29 cellular contexts compared by ENCODE assay signal in the genomic region with DNA sequence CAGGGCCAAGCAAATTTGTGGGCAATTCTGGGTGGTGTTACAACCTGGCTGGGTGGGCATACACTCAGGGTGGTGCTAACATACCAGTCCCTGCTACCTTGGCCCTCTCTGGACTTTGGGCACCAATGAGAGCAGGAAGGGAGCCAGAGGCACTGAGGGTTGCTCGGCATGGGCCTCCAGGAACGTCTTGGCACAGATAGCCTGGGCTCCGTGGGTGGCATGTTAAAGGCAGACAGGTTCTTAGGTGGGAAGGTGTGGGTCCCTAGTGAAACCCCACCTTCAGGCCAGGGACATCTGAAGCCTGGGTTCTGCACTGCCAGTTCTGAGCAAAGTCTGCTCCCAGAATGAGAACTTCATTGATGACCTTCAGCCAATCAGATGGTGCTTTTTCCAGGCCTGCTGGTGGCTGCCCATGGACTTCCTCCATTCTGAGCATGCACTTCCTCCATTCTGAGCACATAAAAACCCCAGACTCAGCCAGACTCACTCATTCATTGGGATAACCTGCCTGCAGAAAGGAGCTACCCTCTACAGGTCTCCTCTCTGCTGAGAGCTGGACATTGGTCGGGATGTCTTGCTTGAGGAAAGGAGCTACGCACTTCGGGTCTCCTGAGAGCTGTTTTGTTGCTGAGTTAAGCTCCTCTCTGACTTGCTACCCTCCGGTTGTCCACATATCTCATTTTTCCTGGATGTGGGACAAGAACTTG.
"Had no signal": no experiment of that assay in that cellular context is flagged by ENCODE, and none has a peak within 500 bp of the region (broad histone marks: within the 10 kb centered on the region; RNA-seq: fewer than 3 reads in every experiment).

No MANE protein-coding gene starts in this region.

- ATAC-seq: activated T-helper 17 cell treated with anti-CD3 and anti-CD28 coated beads, Interleukin-2, amount 50 U/mL, for 72 hours; gastroesophageal sphincter; heart right ventricle; T-helper 17 cell had no signal

- H3K4me3 Mint-ChIP-seq: activated CD4-positive, alpha-beta memory T cell treated with anti-CD3 and anti-CD28 coated beads, Interleukin-2, amount 10 ng/mL, durations not matched to agents 7 days and 5 days; activated CD4-positive, alpha-beta T cell treated with anti-CD3 and anti-CD28 coated beads, Interleukin-2, amount 10 ng/mL, durations not matched to agents 7 days and 5 days; activated naive CD8-positive, alpha-beta T cell; activated T-cell treated with anti-CD3 and anti-CD28 coated beads, Interleukin-2, amount 50 U/mL, for 24 hours; activated T-helper 17 cell treated with anti-CD3 and anti-CD28 coated beads, Interleukin-2, amount 50 U/mL, for 72 hours; T-helper 17 cell; T-helper 2 cell treated with Interferon-gamma antibody and Interleukin-4, amounts not matched to agents 5 μg/mL and 100 μg/mL, for 36 hours had no signal

- H3K27ac Mint-ChIP-seq: activated CD4-positive, alpha-beta memory T cell treated with anti-CD3 and anti-CD28 coated beads, Interleukin-2, amount 10 ng/mL, durations not matched to agents 7 days and 5 days; activated CD4-positive, alpha-beta T cell treated with anti-CD3 and anti-CD28 coated beads, Interleukin-2, amount 10 ng/mL, durations not matched to agents 7 days and 5 days; activated naive CD8-positive, alpha-beta T cell; activated T-cell treated with anti-CD3 and anti-CD28 coated beads, Interleukin-2, amount 50 U/mL, for 24 hours; activated T-helper 17 cell treated with anti-CD3 and anti-CD28 coated beads, Interleukin-2, amount 50 U/mL, for 72 hours; T-helper 17 cell; T-helper 2 cell treated with Interferon-gamma antibody and Interleukin-4, amounts not matched to agents 5 μg/mL and 100 μg/mL, for 36 hours had no signal

- H3K27me3 Mint-ChIP-seq: activated CD4-positive, alpha-beta memory T cell treated with anti-CD3 and anti-CD28 coated beads, Interleukin-2, amount 10 ng/mL, durations not matched to agents 7 days and 5 days; activated CD4-positive, alpha-beta T cell treated with anti-CD3 and anti-CD28 coated beads, Interleukin-2, amount 10 ng/mL, durations not matched to agents 7 days and 5 days; activated naive CD8-positive, alpha-beta T cell; activated T-cell treated with anti-CD3 and anti-CD28 coated beads, Interleukin-2, amount 50 U/mL, for 24 hours; activated T-helper 17 cell treated with anti-CD3 and anti-CD28 coated beads, Interleukin-2, amount 50 U/mL, for 72 hours; T-helper 17 cell had no signal

- H3K4me3 ChIP-seq: colonic mucosa, esophagus squamous epithelium, gastroesophageal sphincter, heart right ventricle had no signal

- H3K4me1 Mint-ChIP-seq: activated CD4-positive, alpha-beta memory T cell treated with anti-CD3 and anti-CD28 coated beads, Interleukin-2, amount 10 ng/mL, durations not matched to agents 7 days and 5 days; activated CD4-positive, alpha-beta T cell treated with anti-CD3 and anti-CD28 coated beads, Interleukin-2, amount 10 ng/mL, durations not matched to agents 7 days and 5 days; activated T-helper 17 cell treated with anti-CD3 and anti-CD28 coated beads, Interleukin-2, amount 50 U/mL, for 72 hours; T-helper 17 cell had no signal

- H3K4me1 ChIP-seq: colonic mucosa, esophagus squamous epithelium, gastroesophageal sphincter, heart right ventricle had no signal

- H3K9me3 Mint-ChIP-seq: activated CD4-positive, alpha-beta memory T cell treated with anti-CD3 and anti-CD28 coated beads, Interleukin-2, amount 10 ng/mL, durations not matched to agents 7 days and 5 days had no signal

- H3K27me3 ChIP-seq: brain microvascular endothelial cell, colonic mucosa, esophagus squamous epithelium, gastroesophageal sphincter, heart right ventricle had no signal

- H3K27ac ChIP-seq: brain microvascular endothelial cell, colonic mucosa, epithelial cell of prostate, esophagus squamous epithelium, gastroesophageal sphincter, heart right ventricle had no signal

- H3K36me3 Mint-ChIP-seq: activated naive CD8-positive, alpha-beta T cell had no signal

- H3K36me3 ChIP-seq: brain microvascular endothelial cell, colonic mucosa, esophagus squamous epithelium, gastroesophageal sphincter, heart right ventricle had no signal

- DNase-seq: activated CD4-positive, alpha-beta memory T cell treated with anti-CD3 and anti-CD28 coated beads, Interleukin-2, amount 10 ng/mL, durations not matched to agents 7 days and 5 days; activated CD4-positive, alpha-beta T cell treated with anti-CD3 and anti-CD28 coated beads for 1 hour; activated CD4-positive, alpha-beta T cell treated with anti-CD3 and anti-CD28 coated beads for 4 hours; activated CD4-positive, alpha-beta T cell treated with anti-CD3 and anti-CD28 coated beads, Interleukin-2, amount 10 ng/mL, durations not matched to agents 7 days and 5 days; activated CD4-positive, CD25-positive, alpha-beta regulatory T cell; activated CD8-positive, alpha-beta memory T cell treated with anti-CD3 and anti-CD28 coated beads, Interleukin-2, amount 50 U/mL, for 48 hours; activated effector memory CD4-positive, alpha-beta T cell treated with Interleukin-2 at 50 U/mL for 16 hours; activated gamma-delta T cell treated with Interleukin-2 at 50 U/mL for 16 hours; activated naive CD4-positive, alpha-beta T cell treated with anti-CD3 and anti-CD28 coated beads, Interleukin-2, amount 50 U/mL, for 16 hours; activated naive CD4-positive, alpha-beta T cell treated with Interleukin-2 at 50 U/mL for 16 hours; activated T-cell treated with anti-CD3 and anti-CD28 coated beads for 4 hours; activated T-cell treated with anti-CD3 and anti-CD28 coated beads, Interleukin-2, amount 50 U/mL, for 24 hours; amniotic stem cell; anterior cingulate cortex; brain microvascular endothelial cell; caudate nucleus; cerebellar nuclear complex; colonic mucosa; effector CD8-positive, alpha-beta T cell; esophagus squamous epithelium; foreskin melanocyte; heart right ventricle; T-helper 1 cell; T-helper 17 cell had no signal

- H3K9me3 ChIP-seq: colonic mucosa had no signal
